In genomic region chr2:210363876-210364275, GRCh38 we compare ENCODE assay signal across 36 cellular contexts. TPM values are rescaled to one million over a fixed set of nuclear protein-coding genes. Genes with fewer than 3 reads are reported as not detected.
"Had no signal": no experiment of that assay in that cellular context is flagged by ENCODE, and none has a peak within 500 bp of the region (broad histone marks: within the 10 kb centered on the region; RNA-seq: fewer than 3 reads in every experiment).

No MANE protein-coding gene starts in this region.

- H3K27ac Mint-ChIP-seq: activated naive CD4-positive, alpha-beta T cell treated with anti-CD3 and anti-CD28 coated beads for 36 hours; activated naive CD8-positive, alpha-beta T cell treated with anti-CD3 and anti-CD28 coated beads for 36 hours; activated T-helper 1 cell treated with anti-CD3 and anti-CD28 coated beads, Interleukin-12 subunit alpha, Interleukin-12 subunit beta, Interleukin-2, Interleukin-4 antibody, amounts not matched to agents 30 ng/mL and 10 ng/mL and 1 ng/mL, durations not matched to agents 14 hours and 24 hours and 36 hours; mesothelial cell of epicardium; naive B cell; nephron progenitor cell had no signal

- H3K27ac ChIP-seq: adrenal gland, body of pancreas, cardiac muscle cell, coronary artery, dorsolateral prefrontal cortex, heart right ventricle, left ventricle myocardium inferior, neutrophil, prostate gland, tibial nerve had no signal

- H3K4me3 ChIP-seq: adrenal gland, body of pancreas, cardiac muscle cell, coronary artery, dorsolateral prefrontal cortex, heart right ventricle, left ventricle myocardium inferior, lung, prostate gland, smooth muscle cell, tibial nerve had no signal

- H3K9me3 ChIP-seq: adrenal gland, body of pancreas, heart right ventricle, left ventricle myocardium inferior, neutrophil, prostate gland, tibial nerve had no signal

- H3K36me3 Mint-ChIP-seq: activated naive CD8-positive, alpha-beta T cell treated with anti-CD3 and anti-CD28 coated beads for 36 hours; mesothelial cell of epicardium; naive B cell had no signal

- H3K27me3 ChIP-seq: adrenal gland, body of pancreas, cardiac muscle cell, dorsolateral prefrontal cortex, heart right ventricle, neutrophil, tibial nerve had no signal

- H3K4me1 Mint-ChIP-seq: activated naive CD8-positive, alpha-beta T cell treated with anti-CD3 and anti-CD28 coated beads for 36 hours; mesothelial cell of epicardium; naive B cell; nephron progenitor cell had no signal

- H3K4me1 ChIP-seq: adrenal gland, body of pancreas, heart right ventricle, left ventricle myocardium inferior, prostate gland, tibial nerve had no signal

- H3K9me3 Mint-ChIP-seq: activated naive CD4-positive, alpha-beta T cell treated with anti-CD3 and anti-CD28 coated beads for 36 hours; activated naive CD8-positive, alpha-beta T cell treated with anti-CD3 and anti-CD28 coated beads for 36 hours; activated T-helper 1 cell treated with anti-CD3 and anti-CD28 coated beads, Interleukin-12 subunit alpha, Interleukin-12 subunit beta, Interleukin-2, Interleukin-4 antibody, amounts not matched to agents 30 ng/mL and 10 ng/mL and 1 ng/mL, durations not matched to agents 14 hours and 24 hours and 36 hours; nephron progenitor cell had no signal

- H3K4me3 Mint-ChIP-seq: activated naive CD4-positive, alpha-beta T cell treated with anti-CD3 and anti-CD28 coated beads for 36 hours; activated naive CD8-positive, alpha-beta T cell treated with anti-CD3 and anti-CD28 coated beads for 36 hours; activated T-helper 1 cell treated with anti-CD3 and anti-CD28 coated beads, Interleukin-12 subunit alpha, Interleukin-12 subunit beta, Interleukin-2, Interleukin-4 antibody, amounts not matched to agents 30 ng/mL and 10 ng/mL and 1 ng/mL, durations not matched to agents 14 hours and 24 hours and 36 hours; mesothelial cell of epicardium; naive B cell; nephron progenitor cell had no signal

- DNase-seq: activated CD4-positive, alpha-beta T cell treated with anti-CD3 and anti-CD28 coated beads for 4 hours; activated CD4-positive, alpha-beta T cell treated with anti-CD3 and anti-CD28 coated beads, Interleukin-2, amount 50 U/mL, for 48 hours; activated CD8-positive, alpha-beta memory T cell treated with anti-CD3 and anti-CD28 coated beads, Interleukin-2, amount 50 U/mL, for 4 hours; activated effector memory CD4-positive, alpha-beta T cell treated with anti-CD3 and anti-CD28 coated beads, Interleukin-2, amount 50 U/mL, for 16 hours; activated naive CD4-positive, alpha-beta T cell treated with anti-CD3 and anti-CD28 coated beads for 36 hours; activated naive CD8-positive, alpha-beta T cell treated with anti-CD3 and anti-CD28 coated beads for 36 hours; activated T-cell treated with anti-CD3 and anti-CD28 coated beads, Interleukin-2, amount 50 U/mL, for 1 hour; adrenal gland; aorta; body of pancreas; cerebellar nuclear complex; dorsolateral prefrontal cortex; effector memory CD4-positive, alpha-beta T cell; heart right ventricle; left ventricle myocardium inferior; naive B cell; nephron progenitor cell; retina; stimulated activated CD4-positive, alpha-beta T cell treated with anti-CD3 and anti-CD28 coated beads, Interleukin-1b, Interleukin-23, amount 100 ng/mL, for 48 hours; stimulated activated naive CD4-positive, alpha-beta T cell had no signal

- ATAC-seq: body of pancreas, heart right ventricle had no signal

- H3K27me3 Mint-ChIP-seq: naive B cell had no signal

- H3K36me3 ChIP-seq: adrenal gland, cardiac muscle cell, heart right ventricle, left ventricle myocardium inferior, neutrophil, prostate gland, tibial nerve had no signal

RNA-seq across cellular contexts. Expression of gene MYL1, which starts 48.9 kb away (rescaled TPM):
- total RNA-seq: activated CD8-positive, alpha-beta memory T cell treated with anti-CD3 and anti-CD28 coated beads for 36 hours; activated naive CD4-positive, alpha-beta T cell treated with anti-CD3 and anti-CD28 coated beads for 36 hours; activated naive CD8-positive, alpha-beta T cell treated with anti-CD3 and anti-CD28 coated beads for 36 hours; activated T-helper 1 cell treated with anti-CD3 and anti-CD28 coated beads, Interleukin-12 subunit alpha, Interleukin-12 subunit beta, Interleukin-2, Interleukin-4 antibody, amounts not matched to agents 30 ng/mL and 10 ng/mL and 1 ng/mL, durations not matched to agents 14 hours and 24 hours and 36 hours; aorta; body of pancreas; cardiac muscle cell; fibroblast of lung; fibroblast of villous mesenchyme; glomerular endothelial cell; lung; osteocyte; smooth muscle cell; T-helper 1 cell treated with Interleukin-12 subunit alpha and Interleukin-12 subunit beta and Interleukin-4 antibody, amounts not matched to agents 30 ng/mL and 1 ng/mL, for 36 hours; temporal lobe; tibial nerve had no signal
